ENCODE assay signal across 17 cellular contexts in the genomic region with DNA sequence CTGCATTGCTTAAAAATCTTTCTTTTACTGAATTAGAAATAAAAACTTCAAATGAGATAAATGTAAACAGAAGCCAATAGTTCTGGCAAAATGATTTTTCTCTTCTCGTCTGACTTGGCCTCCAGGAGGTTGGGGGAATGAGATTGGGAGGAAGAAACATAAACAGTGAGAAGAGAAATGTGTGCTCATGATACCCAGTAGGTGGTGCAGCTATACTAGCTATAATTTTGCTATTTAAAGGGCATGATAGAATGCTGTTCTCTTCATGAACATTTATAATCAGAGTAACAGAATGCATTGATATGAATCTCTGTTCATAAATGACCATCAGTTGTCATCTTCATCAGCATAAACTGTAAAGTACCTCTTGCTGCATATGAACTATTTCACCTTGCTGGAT.
DNase-seq lines count a peak whose midpoint lies in the region; ATAC-seq and TF ChIP-seq lines count a peak whose summit lies in the region.
"Had no signal": no experiment of that assay in that cellular context is flagged by ENCODE, and none has a peak within 500 bp of the region (broad histone marks: within the 10 kb centered on the region; RNA-seq: fewer than 3 reads in every experiment).

No MANE protein-coding gene starts in this region.

- CTCF ChIA-PET in RWPE1 (lab: Yijun Ruan, JAX): interaction anchor here (1.0 kb wide), 1 partner anchor 152 kb away, joined by 4 read pairs; no protein-coding TSS in a partner anchor

- no peak overlapping the region for H3K27ac ChIP-seq in RWPE1
- H3K27ac ChIP-seq: neutrophil, thoracic aorta, WERI-Rb-1 had no signal

- POLR2A ChIA-PET in RWPE1 (lab: Yijun Ruan, JAX; ENCODE audit: low non-redundant PET): no interaction called here

- no peak for ATAC-seq in left lobe of liver
- ATAC-seq: activated T-helper 17 cell treated with anti-CD3 and anti-CD28 coated beads, Interleukin-2, amount 50 U/mL, for 72 hours had no signal

- DNase-seq in DMS53 (lab: John Stamatoyannopoulos, UW) (peak; percentile 23), DMS53 treated with DMSO at 0.1 percent for 48 hours (lab: John Stamatoyannopoulos, UW; ENCODE audit: unreplicated experiment) (no peak), HT-29 (ENCODE audit: low spot score) (peak; percentile 37), RWPE1 (ENCODE audit: low spot score) (peak; percentile 1), left kidney (ENCODE audit: low read depth, low spot score) (peak; percentile 12), left lobe of liver (ENCODE audit: low spot score) (no peak), DMS79 (lab: John Stamatoyannopoulos, UW) (no peak)
- no peak for DNase-seq in stimulated activated CD4-positive, alpha-beta T cell treated with anti-CD3 and anti-CD28 coated beads, Interleukin-2, amount 100 ng/mL, for 24 hours
- DNase-seq: amygdala; erythroblast; NCI-H2171 treated with DMSO at 0.1 percent for 48 hours; stimulated activated CD4-positive, alpha-beta T cell treated with anti-CD3 and anti-CD28 coated beads, Interleukin-4, amount 100 ng/mL, for 24 hours; SW 1271; WERI-Rb-1 had no signal

- TF ChIP-seq CTCF in RWPE1 (conservative IDR thresholded peaks at IDR 0.05; ENCODE audit: low read depth): no peak

Comparison
In these comparisons a context has a peak if more than half of its experiments do, and no peak if none do; other contexts are left out.
1. DNase-seq: peak in DMS53 (single experiment), HT-29 (single experiment), RWPE1 (single experiment) and left kidney (single experiment); none in DMS53 treated with DMSO at 0.1 percent for 48 hours (single experiment), left lobe of liver (single experiment), DMS79 (single experiment) and stimulated activated CD4-positive, alpha-beta T cell treated with anti-CD3 and anti-CD28 coated beads, Interleukin-2, amount 100 ng/mL, for 24 hours (0 of 2).